Comparison of ENCODE assay signal across 23 cellular contexts in genomic region chr10:19847321-19847720, GRCh38. TPM values are rescaled to one million over a fixed set of nuclear protein-coding genes. Genes with fewer than 3 reads are reported as not detected.
A peak's percentile ranks its signal among the peaks of the same experiment; 100 is the strongest.
DNase-seq lines count a peak whose midpoint lies in the region; ATAC-seq and TF ChIP-seq lines count a peak whose summit lies in the region.
"Had no signal": no experiment of that assay in that cellular context is flagged by ENCODE, and none has a peak within 500 bp of the region (broad histone marks: within the 10 kb centered on the region; RNA-seq: fewer than 3 reads in every experiment).

No MANE protein-coding gene starts in this region.

- no peak overlapping the region for H3K27ac ChIP-seq in GM23248
- no peak overlapping the region for H3K27ac ChIP-seq in coronary artery
- H3K27ac ChIP-seq: gastrocnemius medialis, thyroid gland had no signal

- H3K27me3 ChIP-seq in GM23248 (replicated peaks; ENCODE audit: insufficient read depth) = no peaks in the 10 kb centered on the region
- H3K27me3 ChIP-seq: gastrocnemius medialis, thyroid gland had no signal

- H3K4me3 ChIP-seq in GM23248 (no peak overlapping the region), fibroblast of pulmonary artery (replicated peaks; ENCODE audit: low read depth, low read length) (no peak overlapping the region), coronary artery (no peak overlapping the region), foreskin fibroblast (ENCODE audit: low read depth in 1 of 2, low read length in 2 of 2) (no peak overlapping the region)
- H3K4me3 ChIP-seq: gastrocnemius medialis, thyroid gland had no signal

- ATAC-seq in omental fat pad (ENCODE audit: low FRiP score) = peak; percentile 76
- no peak for ATAC-seq in HG02981 (IDR thresholded peaks at IDR 0.05; ENCODE audit: unreplicated experiment)
- ATAC-seq: gastrocnemius medialis, left ventricle myocardium superior, right cardiac atrium had no signal

- H3K36me3 ChIP-seq in GM23248 (ENCODE audit: low read depth) = no peaks in the 10 kb centered on the region
- H3K36me3 ChIP-seq: gastrocnemius medialis, thyroid gland had no signal

- 57 to 59% methylated on average over 4 of the region's 4 CpGs for WGBS in GM23248 (ENCODE audit: low coverage in 1 of 2, low lambda C conversion rate in 2 of 2, missing lambda C conversion rate in 2 of 2), 2 experiments

- H3K4me1 ChIP-seq in GM23248 (ENCODE audit: insufficient read depth) = no peaks in the 10 kb centered on the region
- H3K4me1 ChIP-seq: gastrocnemius medialis had no signal

- H4K20me1 ChIP-seq in GM23248 (ENCODE audit: insufficient read depth) = no peaks in the 10 kb centered on the region

- no peak overlapping the region for H3K9ac ChIP-seq in GM23248

- H3K9me3 ChIP-seq in GM23248 (ENCODE audit: low read depth) = no peaks in the 10 kb centered on the region
- H3K9me3 ChIP-seq: gastrocnemius medialis, thyroid gland had no signal

- in situ Hi-C loops in GM23248 (cut with MboI) = no loop called here

- no peaks in the 10 kb centered on the region for H3F3A ChIP-seq in GM23248 (ENCODE audit: insufficient read depth)

- no peaks in the 10 kb centered on the region for H3K9me2 ChIP-seq in GM23248 (ENCODE audit: insufficient read depth)

- H2AFZ ChIP-seq in GM23248 = no peak overlapping the region

- DNase-seq in GM23248 = peak; percentile 55
- peak; percentile 59 for DNase-seq in astrocyte of the hippocampus (ENCODE audit: low read depth, low spot score)
- peak; percentile 39 for DNase-seq in fibroblast of pulmonary artery (ENCODE audit: low read depth)
- DNase-seq in omental fat pad (ENCODE audit: low spot score) = no peak
- no peak for DNase-seq in coronary artery (ENCODE audit: low spot score)
- no peak for DNase-seq in mucosa of gallbladder (ENCODE audit: low spot score)
- no peak for DNase-seq in foreskin fibroblast
- DNase-seq: activated CD4-positive, alpha-beta T cell treated with anti-CD3 and anti-CD28 coated beads, Interleukin-2, amount 50 U/mL, for 1 hour; activated CD8-positive, alpha-beta memory T cell treated with anti-CD3 and anti-CD28 coated beads, Interleukin-2, amount 50 U/mL, for 48 hours; activated gamma-delta T cell; amniotic stem cell; Calu3; EL; endodermal cell; gastrocnemius medialis; KBM-7; left ventricle myocardium superior; NCI-H2081; NCI-H524; right cardiac atrium; stimulated activated naive CD4-positive, alpha-beta T cell; thyroid gland had no signal

- TF ChIP-seq CTCF in fibroblast of pulmonary artery (IDR thresholded peaks at IDR 0.05; ENCODE audit: low read length, missing control alignments) (no peak), omental fat pad (IDR thresholded peaks at IDR 0.05) (no peak), coronary artery (IDR thresholded peaks at IDR 0.05) (no peak), foreskin fibroblast (IDR thresholded peaks at IDR 0.05; ENCODE audit: low read depth, low read length) (no peak)

- no peaks in the 10 kb centered on the region for H3K79me2 ChIP-seq in GM23248 (ENCODE audit: insufficient read depth)

- no peak overlapping the region for H3K4me2 ChIP-seq in GM23248 (ENCODE audit: unreplicated experiment)

RNA-seq across cellular contexts. Expression of gene PLXDC2, which starts 31.1 kb away (rescaled TPM):
- 2.3 and 3.5 TPM in 2 replicates for total RNA-seq in GM23248 (2014; rRNA removed; shearing (Covaris generic))
- polyA plus RNA-seq in GM23248 (2016; fragmentation: Nextera tagmentation; extraction: Ambion mirVana) = 0.81 and 0.87 TPM in 2 replicates
- total RNA-seq in omental fat pad (10 to 100 TPM; 54.0 to 79.9 (median 65.9) TPM), mucosa of gallbladder (92.0 TPM)
- total RNA-seq: Calu3 had no signal

Comparison
In these comparisons a context has a peak if more than half of its experiments do, and no peak if none do; other contexts are left out.
1. DNase-seq: peak in GM23248 (single experiment), astrocyte of the hippocampus (single experiment) and fibroblast of pulmonary artery (single experiment); none in omental fat pad (single experiment), coronary artery (single experiment), mucosa of gallbladder (single experiment) and foreskin fibroblast (0 of 2).
2. RNA of gene PLXDC2, which starts 31.1 kb away (total RNA-seq): 92.0 TPM in mucosa of gallbladder (single experiment) and 54.0 to 79.9 TPM in omental fat pad; 2.3 to 3.5 TPM in GM23248; every median in the first group is over 10 times any median in the second.